Comparison of ENCODE assay signal across 8 cellular contexts in genomic region chr6:157763894-157764345, GRCh38. TPM values are rescaled to one million over a fixed set of nuclear protein-coding genes. Genes with fewer than 3 reads are reported as not detected.
DNase-seq lines count a peak whose midpoint lies in the region; ATAC-seq, FAIRE-seq and TF ChIP-seq lines count a peak whose summit lies in the region.

No MANE protein-coding gene starts in this region.

- no peaks in the 10 kb centered on the region for H3K9me3 ChIP-seq in SK-N-MC (ENCODE audit: low read depth, low read length)
- H3K9me3 ChIP-seq in HepG2 (ENCODE audit: low read length): no peaks in the 10 kb centered on the region

- DNase-seq in Calu3: no peak
- DNase-seq in GM23338 (ENCODE audit: low spot score): no peak
- DNase-seq in SK-N-MC (ENCODE audit: low read depth, low spot score): no peak
- no peak for DNase-seq in HepG2 (ENCODE audit: low spot score)
- DNase-seq in erythroblast (lab: John Stamatoyannopoulos, UW): no peak
- no peak for DNase-seq in NCI-H1694 treated with DMSO at 0.1 percent for 48 hours (lab: John Stamatoyannopoulos, UW)
- DNase-seq in LoVo (ENCODE audit: low spot score): no peak
- no peak for DNase-seq in nucleus accumbens (lab: John Stamatoyannopoulos, UW)

- intact Hi-C loops in Calu3 (cut with micrococcal nuclease; ENCODE audit: unreplicated experiment): loop anchor here (5.0 kb wide), 2 partner anchors 58 to 108 kb away; partner anchors contain the start of gene SNX9
- intact Hi-C loops in HepG2 (cut with micrococcal nuclease; ENCODE audit: unreplicated experiment): loop anchor here (5.0 kb wide), 1 partner anchor 37 kb away; no protein-coding TSS in a partner anchor

- H3K36me3 Mint-ChIP-seq in Calu3 (ENCODE audit: insufficient read depth, unreplicated experiment) (peaks cover 39% of the 10 kb centered on the region), GM23338 (ENCODE audit: low read depth) (no peaks in the 10 kb centered on the region; the same call in 2 of the 3 replicates)

- H3K4me1 Mint-ChIP-seq in Calu3 (ENCODE audit: low read depth, unreplicated experiment) (peaks cover 46% of the 10 kb centered on the region), GM23338 (peaks cover 50% of the 10 kb centered on the region)

- peaks cover 18% of the 10 kb centered on the region for H3K4me1 ChIP-seq in GM23338 (ENCODE audit: insufficient read depth)
- peaks cover 54% of the 10 kb centered on the region for H3K4me1 ChIP-seq in HepG2 (ENCODE audit: insufficient read depth, low read length)

- H3K27me3 ChIP-seq in GM23338 (ENCODE audit: insufficient read depth) (no peaks in the 10 kb centered on the region), HepG2 (ENCODE audit: control insufficient read depth in 1 of 2, insufficient read depth in 2 of 2, low read length in 2 of 2) (peaks cover 0 to 11% of the 10 kb centered on the region in 2 experiments; a peak in 3 of 5 replicates)

- BruUV-seq in Calu3 (replicated peaks; lab: Mats Ljungman, UMichigan) (TSS peak; percentile 99), HepG2 (replicated peaks; lab: Mats Ljungman, UMichigan) (no TSS peak)

- TF ChIP-seq POLR2A in HepG2 (IDR thresholded peaks at IDR 0.05; ENCODE audit: insufficient read depth in 1 of 2, low read depth in 2 of 2, low read length in 2 of 2) (no peak), erythroblast (IDR thresholded peaks at IDR 0.05; ENCODE audit: low read length) (no peak)

- no peaks in the 10 kb centered on the region for H3K27me3 Mint-ChIP-seq in Calu3 (ENCODE audit: unreplicated experiment)
- peaks cover 8% of the 10 kb centered on the region for H3K27me3 Mint-ChIP-seq in GM23338 (ENCODE audit: insufficient read depth, low read depth, poor library complexity)

- no peak overlapping the region for H2AFZ ChIP-seq in GM23338
- peak overlapping the region; percentile 24 for H2AFZ ChIP-seq in HepG2 (ENCODE audit: low read length)

- 33% methylated on average over 5 of the region's 5 CpGs for WGBS in HepG2 (ENCODE audit: low lambda C conversion rate)

- CTCF ChIA-PET in Calu3 (lab: Charles Lee) (interaction anchor here (2.4 kb wide), 1 partner anchor 109 kb away, joined by 16 read pairs; no protein-coding TSS in a partner anchor), HepG2 (lab: Yijun Ruan, JAX; ENCODE audit: low intra/inter-chr PET ratio, low total read pairs) (no interaction called here)

- H3K9ac ChIP-seq in SK-N-MC (ENCODE audit: insufficient read length) (peak overlapping the region; percentile 5), HepG2 (ENCODE audit: insufficient read depth, low read depth, low read length) (0 out of 2 replicates have a peak overlapping the region, but pooled peaks have one; percentile 5)

- POLR2A ChIA-PET in HepG2 (lab: Yijun Ruan, JAX): interaction anchor here (0.9 to 1.7 kb wide), 5 partner anchors 31 to 441 kb away, joined by 3 to 12 read pairs (median 5); partner anchors contain the start of gene TMEM242

- H3K9me3 Mint-ChIP-seq in Calu3 (ENCODE audit: low read depth, unreplicated experiment): no peaks in the 10 kb centered on the region
- no peaks in the 10 kb centered on the region for H3K9me3 Mint-ChIP-seq in GM23338

- no peak for TF ChIP-seq EP300 in HepG2 (IDR thresholded peaks at IDR 0.05; ENCODE audit: low read depth in 2 of 2, low read length in 2 of 2)
- TF ChIP-seq EP300 in HepG2 (CRISPR knock-in tag; IDR thresholded peaks at IDR 0.05; ENCODE audit: borderline replicate concordance): no peak

- H3K4me3 Mint-ChIP-seq in Calu3 (ENCODE audit: low read depth, unreplicated experiment): peak overlapping the region; percentile 43
- no peak overlapping the region for H3K4me3 Mint-ChIP-seq in GM23338

- peaks cover 5% of the 10 kb centered on the region; the same call in 1 of the 2 replicates for H3K9me2 ChIP-seq in GM23338 (ENCODE audit: insufficient read depth)

- H3K36me3 ChIP-seq in GM23338 (ENCODE audit: insufficient read depth) (no peaks in the 10 kb centered on the region), SK-N-MC (ENCODE audit: insufficient read depth, low read length) (no peaks in the 10 kb centered on the region), HepG2 (replicated peaks in 1 of 2; ENCODE audit: control insufficient read depth in 1 of 2, insufficient read depth in 2 of 2, low read length in 2 of 2) (no peaks in the 10 kb centered on the region)

- H3K4me2 ChIP-seq in GM23338 (no peak overlapping the region), HepG2 (ENCODE audit: low read depth, low read length) (peak overlapping the region; percentile 95)

- TF ChIP-seq CTCF in Calu3 (IDR thresholded peaks at IDR 0.05; ENCODE audit: unreplicated experiment) (no peak), GM23338 (conservative IDR thresholded peaks at IDR 0.05; ENCODE audit: low read depth in 2 of 2) (no peak), HepG2 (CRISPR knock-in tag; IDR thresholded peaks at IDR 0.05) (no peak)

- no peak for FAIRE-seq in HepG2 (lab: Jason Lieb, UNC)

- no peak overlapping the region for H3K27ac ChIP-seq in GM23338 (ENCODE audit: low read depth)
- peak overlapping the region; percentile 62 for H3K27ac ChIP-seq in SK-N-MC
- H3K27ac ChIP-seq in HepG2 (ENCODE audit: extremely low read length, insufficient read depth, low read length): no peak overlapping the region

- no peak overlapping the region for H3K4me3 ChIP-seq in GM23338
- H3K4me3 ChIP-seq in SK-N-MC: peak overlapping the region; percentile 53
- H3K4me3 ChIP-seq in HepG2 (replicated peaks in 1 of 3; ENCODE audit: insufficient read depth in 1 of 3, low read depth in 2 of 3, low read length in 3 of 3): peak overlapping the region in 1 of 3 experiments; percentile 66; a peak in 1 of 6 replicates

- TF ChIP-seq RAD21 in HepG2 (CRISPR knock-in tag; IDR thresholded peaks at IDR 0.05): no peak

- no peaks in the 10 kb centered on the region for H4K20me1 ChIP-seq in GM23338 (replicated peaks; ENCODE audit: insufficient read depth)
- H4K20me1 ChIP-seq in HepG2 (ENCODE audit: insufficient read depth, low read length): no peaks in the 10 kb centered on the region

- no peaks in the 10 kb centered on the region for H3F3A ChIP-seq in GM23338 (replicated peaks; ENCODE audit: low read depth)

- ATAC-seq in GM23338 (no peak), HepG2 (peak; percentile 5; the same call in 2 of the 3 replicates)

- H3K79me2 ChIP-seq in GM23338 (replicated peaks; ENCODE audit: insufficient read depth) (no peaks in the 10 kb centered on the region), HepG2 (ENCODE audit: insufficient read depth, low read length) (no peaks in the 10 kb centered on the region)

- H3K27ac Mint-ChIP-seq in Calu3 (ENCODE audit: unreplicated experiment) (peak overlapping the region; percentile 97), GM23338 (peak overlapping the region; percentile 95)

- in situ Hi-C loops in HepG2 (cut with HindIII; ENCODE audit: extremely low pct_ligation_motif_present, low pct_unique_long_range_greater_than_20kb): no loop called here

TF ChIP-seq in GM23338, 12 proteins besides CTCF, POLR2A, EP300 and RAD21 (continues in another document):
- no peak for TF ChIP-seq ZNF114 (CRISPR knock-in tag; IDR thresholded peaks at IDR 0.05)

TF ChIP-seq in HepG2, 621 proteins besides CTCF, POLR2A, EP300 and RAD21 (continues in another document):
- TF ChIP-seq ARID2 (CRISPR knock-in tag; IDR thresholded peaks at IDR 0.05; ENCODE audit: borderline replicate concordance): 0 out of 2 replicates have a peak, but pooled peaks have one; percentile 7
- no peak for TF ChIP-seq ZBTB10 (CRISPR knock-in tag; IDR thresholded peaks at IDR 0.05; ENCODE audit: borderline replicate concordance)

RNA-seq across cellular contexts. Expression of gene SNX9, which starts 59.1 kb away (rescaled TPM):
- total RNA-seq in Calu3 (2022) (16.6 and 17.7 TPM in 2 replicates), HepG2 (2016; rRNA removed; fragmentation: Illumina TruSeq; extraction: Trizol) (21.9 and 27.7 TPM in 2 replicates)
- total RNA-seq in GM23338 (2014; rRNA removed; shearing (Covaris generic)): 21.2 and 23.3 TPM in 2 replicates
- polyA plus RNA-seq in GM23338 (2016; fragmentation: Nextera tagmentation; extraction: Ambion mirVana) (18.1 and 18.4 TPM in 2 replicates), HepG2 (2011; rRNA removed) (35.2 and 36.0 TPM in 2 replicates)
- 3.3 and 3.5 TPM in 2 replicates for total RNA-seq in HepG2 (2016; cell fraction: cytosol; rRNA removed; fragmentation: Illumina TruSeq; extraction: Trizol; ENCODE audit: low read depth)
- 20.6 and 26.2 TPM in 2 replicates for total RNA-seq in HepG2 (2016; cell fraction: insoluble cytoplasmic fraction; rRNA removed; fragmentation: Illumina TruSeq; extraction: Trizol)
- 11.1 and 12.4 TPM in 2 replicates for total RNA-seq in HepG2 (2016; cell fraction: membrane; rRNA removed; fragmentation: Illumina TruSeq; extraction: Trizol)
- 15.6 and 15.7 TPM in 2 replicates for total RNA-seq in HepG2 (2016; cell fraction: nucleus; rRNA removed; fragmentation: Illumina TruSeq; extraction: Trizol)
- polyA plus RNA-seq in HepG2 (2011; cell fraction: cytosol; rRNA removed): 25.8 and 32.1 TPM in 2 replicates
- 24.9 and 25.2 TPM in 2 replicates for polyA plus RNA-seq in HepG2 (2011; cell fraction: nucleus; rRNA removed)
- 29.4 and 32.2 TPM in 2 replicates for polyA plus RNA-seq in HepG2 (2012)
- polyA plus RNA-seq in HepG2 (2016; cell fraction: cytosol; fragmentation: Illumina TruSeq; extraction: Trizol; ENCODE audit: low read depth): 2.4 and 2.5 TPM in 2 replicates
- 27.0 and 29.7 TPM in 2 replicates for polyA plus RNA-seq in HepG2 (2016; cell fraction: insoluble cytoplasmic fraction; fragmentation: Illumina TruSeq; extraction: Trizol; ENCODE audit: low read depth)
- 6.8 and 7.3 TPM in 2 replicates for polyA plus RNA-seq in HepG2 (2016; cell fraction: membrane; fragmentation: Illumina TruSeq; extraction: Trizol; ENCODE audit: low read depth)
- 20.8 and 21.2 TPM in 2 replicates for polyA plus RNA-seq in HepG2 (2016; cell fraction: nucleus; fragmentation: Illumina TruSeq; extraction: Trizol; ENCODE audit: insufficient read depth, low read depth)
- 17.0 and 19.8 TPM in 2 replicates for polyA minus RNA-seq in HepG2 (2011; rRNA and poly(A)+ RNA removed; ENCODE audit: low replicate concordance)
- polyA minus RNA-seq in HepG2 (2011; cell fraction: cytosol; rRNA and poly(A)+ RNA removed): 22.7 and 25.5 TPM in 2 replicates
- 26.1 and 28.5 TPM in 2 replicates for polyA minus RNA-seq in HepG2 (2011; cell fraction: nucleus; rRNA and poly(A)+ RNA removed)
